In genomic region chr10:112835933-112836564, GRCh38 we compare ENCODE assay signal across 18 cellular contexts.
DNase-seq lines count a peak whose midpoint lies in the region; ATAC-seq and TF ChIP-seq lines count a peak whose summit lies in the region.
"Had no signal": no experiment of that assay in that cellular context is flagged by ENCODE, and none has a peak within 500 bp of the region (broad histone marks: within the 10 kb centered on the region; RNA-seq: fewer than 3 reads in every experiment).

No MANE protein-coding gene starts in this region.

- TF ChIP-seq CTCF in gastroesophageal sphincter (IDR thresholded peaks at IDR 0.05) (no peak), lung (IDR thresholded peaks at IDR 0.05; ENCODE audit: control extremely low read depth, extremely low read depth) (no peak)

- H3K4me3 Mint-ChIP-seq in activated naive CD4-positive, alpha-beta T cell treated with anti-CD3 and anti-CD28 coated beads for 36 hours, result no peak overlapping the region
- H3K4me3 Mint-ChIP-seq: activated CD8-positive, alpha-beta memory T cell treated with anti-CD3 and anti-CD28 coated beads, Interleukin-2, amount 10 ng/mL, durations not matched to agents 7 days and 5 days; activated naive CD4-positive, alpha-beta T cell treated with anti-CD3 and anti-CD28 coated beads, Interleukin-2, amount 10 ng/mL, durations not matched to agents 7 days and 5 days; WTC11 had no signal

- no peaks in the 10 kb centered on the region for H3K27me3 ChIP-seq in gastroesophageal sphincter
- no peaks in the 10 kb centered on the region for H3K27me3 ChIP-seq in lung (ENCODE audit: control insufficient read depth, insufficient read depth)
- H3K27me3 ChIP-seq: breast epithelium, upper lobe of left lung had no signal

- H3K4me3 ChIP-seq in gastroesophageal sphincter, result peak overlapping the region in 1 of 2 donors; percentile 19
- no peak overlapping the region for H3K4me3 ChIP-seq in lung
- H3K4me3 ChIP-seq: upper lobe of left lung had no signal

- DNase-seq in Right ventricle myocardium inferior (ENCODE audit: missing footprints) (peak; percentile 79), cardiac septum (ENCODE audit: low spot score) (no peak), lung (ENCODE audit: low spot score) (no peak)
- no peak for DNase-seq in activated naive CD4-positive, alpha-beta T cell treated with anti-CD3 and anti-CD28 coated beads for 36 hours
- no peak for DNase-seq in stimulated activated CD4-positive, alpha-beta T cell treated with anti-CD3 and anti-CD28 coated beads, Interleukin-12 subunit alpha, Interleukin-12 subunit beta, amount 100 ng/mL, for 4 hours
- DNase-seq: activated CD8-positive, alpha-beta memory T cell treated with anti-CD3 and anti-CD28 coated beads, Interleukin-2, amount 10 ng/mL, durations not matched to agents 7 days and 5 days; activated naive CD4-positive, alpha-beta T cell treated with anti-CD3 and anti-CD28 coated beads, Interleukin-2, amount 10 ng/mL, durations not matched to agents 7 days and 5 days; effector memory CD4-positive, alpha-beta T cell; foreskin melanocyte; H7; NCI-H1417 treated with DMSO at 0.1 percent for 48 hours; stimulated activated CD4-positive, alpha-beta T cell treated with anti-CD3 and anti-CD28 coated beads, Interleukin-2, amount 100 ng/mL, for 48 hours; upper lobe of left lung had no signal

- intact Hi-C loops in Right ventricle myocardium inferior (cut with DNase I) (no loop called here), cardiac septum (cut with DNase I) (no loop called here)
- intact Hi-C loops in activated naive CD4-positive, alpha-beta T cell treated with anti-CD3 and anti-CD28 coated beads for 36 hours (cut with micrococcal nuclease), result no loop called here

- TF ChIP-seq POLR2A in gastroesophageal sphincter (IDR thresholded peaks at IDR 0.05), result no peak

- no peaks in the 10 kb centered on the region for H3K9me3 ChIP-seq in gastroesophageal sphincter
- no peaks in the 10 kb centered on the region for H3K9me3 ChIP-seq in lung (ENCODE audit: control insufficient read depth in 2 of 2, insufficient read depth in 1 of 2, low read length in 1 of 2)
- H3K9me3 ChIP-seq: breast epithelium, upper lobe of left lung had no signal

- H3K27me3 Mint-ChIP-seq in activated naive CD4-positive, alpha-beta T cell treated with anti-CD3 and anti-CD28 coated beads for 36 hours (ENCODE audit: low read depth), result no peaks in the 10 kb centered on the region
- H3K27me3 Mint-ChIP-seq: activated CD8-positive, alpha-beta memory T cell treated with anti-CD3 and anti-CD28 coated beads, Interleukin-2, amount 10 ng/mL, durations not matched to agents 7 days and 5 days; activated naive CD4-positive, alpha-beta T cell treated with anti-CD3 and anti-CD28 coated beads, Interleukin-2, amount 10 ng/mL, durations not matched to agents 7 days and 5 days had no signal

- 47 to 86% methylated on average over 4 to 11 of the region's 11 CpGs for WGBS in gastroesophageal sphincter (ENCODE audit: low coverage in 1 of 2), 2 donors
- WGBS in lung, 2 donors, result 62 to 68% methylated on average over 11 of the region's 11 CpGs

- H3K27ac Mint-ChIP-seq in activated naive CD4-positive, alpha-beta T cell treated with anti-CD3 and anti-CD28 coated beads for 36 hours, result no peak overlapping the region
- H3K27ac Mint-ChIP-seq: activated CD8-positive, alpha-beta memory T cell treated with anti-CD3 and anti-CD28 coated beads, Interleukin-2, amount 10 ng/mL, durations not matched to agents 7 days and 5 days; activated naive CD4-positive, alpha-beta T cell treated with anti-CD3 and anti-CD28 coated beads, Interleukin-2, amount 10 ng/mL, durations not matched to agents 7 days and 5 days; WTC11 had no signal

- peaks cover 0 to 25% (median 0%) of the 10 kb centered on the region in 3 donors for H3K4me1 ChIP-seq in gastroesophageal sphincter
- peaks cover 0 to 2% of the 10 kb centered on the region in 2 donors for H3K4me1 ChIP-seq in lung (ENCODE audit: control insufficient read depth in 2 of 2, insufficient read depth in 2 of 2, low read length in 2 of 2)
- H3K4me1 ChIP-seq: breast epithelium had no signal

- peak; percentile 90 for ATAC-seq in Right ventricle myocardium inferior
- peak; percentile 73 for ATAC-seq in gastroesophageal sphincter
- ATAC-seq in lung (ENCODE audit: insufficient read depth, low FRiP score), result peak; percentile 59
- no peak for ATAC-seq in GM18502 (IDR thresholded peaks at IDR 0.05; ENCODE audit: poor library complexity, unreplicated experiment)
- no peak for ATAC-seq in HG02588 (IDR thresholded peaks at IDR 0.05; ENCODE audit: unreplicated experiment)
- ATAC-seq: activated CD8-positive, alpha-beta memory T cell treated with anti-CD3 and anti-CD28 coated beads, Interleukin-2, amount 10 ng/mL, durations not matched to agents 7 days and 5 days; WTC11 had no signal

- H3K27ac ChIP-seq in gastroesophageal sphincter, result no peak overlapping the region
- H3K27ac ChIP-seq in lung (ENCODE audit: low read depth in 1 of 2, low read length in 1 of 2), result no peak overlapping the region
- H3K27ac ChIP-seq: upper lobe of left lung had no signal

- peaks cover 19% of the 10 kb centered on the region for H3K9me3 Mint-ChIP-seq in activated naive CD4-positive, alpha-beta T cell treated with anti-CD3 and anti-CD28 coated beads for 36 hours
- H3K9me3 Mint-ChIP-seq: WTC11 had no signal

- H3K36me3 Mint-ChIP-seq in activated naive CD4-positive, alpha-beta T cell treated with anti-CD3 and anti-CD28 coated beads for 36 hours (ENCODE audit: low read depth), result peaks cover 3% of the 10 kb centered on the region
- H3K36me3 Mint-ChIP-seq: activated CD8-positive, alpha-beta memory T cell treated with anti-CD3 and anti-CD28 coated beads, Interleukin-2, amount 10 ng/mL, durations not matched to agents 7 days and 5 days; activated naive CD4-positive, alpha-beta T cell treated with anti-CD3 and anti-CD28 coated beads, Interleukin-2, amount 10 ng/mL, durations not matched to agents 7 days and 5 days; WTC11 had no signal

- TF ChIP-seq EP300 in gastroesophageal sphincter (IDR thresholded peaks at IDR 0.05), result no peak

- H3K4me1 Mint-ChIP-seq in activated naive CD4-positive, alpha-beta T cell treated with anti-CD3 and anti-CD28 coated beads for 36 hours (ENCODE audit: low read depth), result no peaks in the 10 kb centered on the region
- H3K4me1 Mint-ChIP-seq: activated CD8-positive, alpha-beta memory T cell treated with anti-CD3 and anti-CD28 coated beads, Interleukin-2, amount 10 ng/mL, durations not matched to agents 7 days and 5 days; activated naive CD4-positive, alpha-beta T cell treated with anti-CD3 and anti-CD28 coated beads, Interleukin-2, amount 10 ng/mL, durations not matched to agents 7 days and 5 days had no signal

- H3K36me3 ChIP-seq in gastroesophageal sphincter (no peaks in the 10 kb centered on the region), lung (ENCODE audit: control insufficient read depth in 2 of 2, insufficient read depth in 2 of 2, low read length in 2 of 2) (no peaks in the 10 kb centered on the region)
- H3K36me3 ChIP-seq: breast epithelium, upper lobe of left lung had no signal

- CTCF ChIA-PET in activated naive CD4-positive, alpha-beta T cell treated with anti-CD3 and anti-CD28 coated beads for 36 hours (lab: Charles Lee), result no interaction called here

Comparison
In these comparisons a context has a peak if more than half of its experiments do, and no peak if none do; other contexts are left out.
1. ATAC-seq: peak in Right ventricle myocardium inferior (single experiment), gastroesophageal sphincter (single experiment) and lung (single experiment); none in GM18502 (single experiment) and HG02588 (single experiment).